ENCODE assay signal across 19 cellular contexts in genomic region chr3:126485956-126486884, GRCh38. TPM values are rescaled to one million over a fixed set of nuclear protein-coding genes. Genes with fewer than 3 reads are reported as not detected.
A peak's percentile ranks its signal among the peaks of the same experiment; 100 is the strongest.
DNase-seq lines count a peak whose midpoint lies in the region; ATAC-seq and TF ChIP-seq lines count a peak whose summit lies in the region.
"Had no signal": no experiment of that assay in that cellular context is flagged by ENCODE, and none has a peak within 500 bp of the region (broad histone marks: within the 10 kb centered on the region; RNA-seq: fewer than 3 reads in every experiment).

No MANE protein-coding gene starts in this region.

- DNase-seq in activated naive CD4-positive, alpha-beta T cell treated with anti-CD3 and anti-CD28 coated beads, Interleukin-2, amount 10 ng/mL, durations not matched to agents 7 days and 5 days, result no peak
- no peak for DNase-seq in activated naive CD4-positive, alpha-beta T cell (lab: John Stamatoyannopoulos, UW)
- DNase-seq in NCI-H524 (lab: John Stamatoyannopoulos, UW) (peak; percentile 93 to 95), chondrocyte (ENCODE audit: low spot score) (peak; percentile 60), AG08395 (ENCODE audit: low spot score) (no peak), LoVo (ENCODE audit: low spot score) (no peak)
- no peak for DNase-seq in CD8-positive, alpha-beta T cell
- DNase-seq: activated gamma-delta T cell, NCI-H1930, NCI-H748 treated with DMSO at 0.1 percent for 48 hours had no signal

- H3K4me1 ChIP-seq in skeletal muscle tissue (ENCODE audit: control insufficient read depth in 3 of 3, insufficient read depth in 3 of 3, low read length in 3 of 3), result peaks cover 33 to 65% (median 54%) of the 10 kb centered on the region in 3 donors
- peaks cover 7% of the 10 kb centered on the region for H3K4me1 ChIP-seq in CD8-positive, alpha-beta T cell (ENCODE audit: insufficient read depth, low read length)

- CTCF ChIA-PET in activated naive CD4-positive, alpha-beta T cell treated with anti-CD3 and anti-CD28 coated beads, Interleukin-2, amount 10 ng/mL, durations not matched to agents 7 days and 5 days (lab: Charles Lee), result interaction anchor here (1.0 to 1.1 kb wide), 2 partner anchors 10 to 11 kb away, joined by 4 to 6 read pairs; no protein-coding TSS in a partner anchor
- CTCF ChIA-PET in CD8-positive, alpha-beta T cell (lab: Charles Lee), result no interaction called here

- no peak for TF ChIP-seq CTCF in chondrocyte (IDR thresholded peaks at IDR 0.05)
- TF ChIP-seq CTCF in CD8-positive, alpha-beta T cell (IDR thresholded peaks at IDR 0.05), result no peak

- H3K27ac Mint-ChIP-seq in activated naive CD4-positive, alpha-beta T cell treated with anti-CD3 and anti-CD28 coated beads, Interleukin-2, amount 10 ng/mL, durations not matched to agents 7 days and 5 days, result peak overlapping the region; percentile 1
- no peak overlapping the region for H3K27ac Mint-ChIP-seq in chondrocyte (ENCODE audit: unreplicated experiment)
- H3K27ac Mint-ChIP-seq in CD8-positive, alpha-beta T cell, result no peak overlapping the region
- H3K27ac Mint-ChIP-seq: memory B cell, nephron had no signal

- H3K9ac ChIP-seq in skeletal muscle tissue (ENCODE audit: low read depth in 1 of 3, low read length in 3 of 3), result peak overlapping the region in 1 of 3 donors; percentile 40

- H3K4me3 Mint-ChIP-seq in activated naive CD4-positive, alpha-beta T cell treated with anti-CD3 and anti-CD28 coated beads, Interleukin-2, amount 10 ng/mL, durations not matched to agents 7 days and 5 days, result no peak overlapping the region
- no peak overlapping the region for H3K4me3 Mint-ChIP-seq in chondrocyte (ENCODE audit: unreplicated experiment)
- no peak overlapping the region for H3K4me3 Mint-ChIP-seq in CD8-positive, alpha-beta T cell
- H3K4me3 Mint-ChIP-seq: CD8-positive, alpha-beta memory T cell; memory B cell; nephron had no signal

- H3K9me3 Mint-ChIP-seq in activated naive CD4-positive, alpha-beta T cell treated with anti-CD3 and anti-CD28 coated beads, Interleukin-2, amount 10 ng/mL, durations not matched to agents 7 days and 5 days, result no peaks in the 10 kb centered on the region
- no peaks in the 10 kb centered on the region for H3K9me3 Mint-ChIP-seq in chondrocyte (ENCODE audit: low read depth)
- H3K9me3 Mint-ChIP-seq in CD8-positive, alpha-beta T cell, result no peaks in the 10 kb centered on the region
- H3K9me3 Mint-ChIP-seq: CD8-positive, alpha-beta memory T cell; memory B cell; nephron had no signal

- peaks cover 5% of the 10 kb centered on the region for H3K27me3 Mint-ChIP-seq in activated naive CD4-positive, alpha-beta T cell treated with anti-CD3 and anti-CD28 coated beads, Interleukin-2, amount 10 ng/mL, durations not matched to agents 7 days and 5 days
- H3K27me3 Mint-ChIP-seq in chondrocyte (ENCODE audit: low read depth), result peaks cover 5% of the 10 kb centered on the region
- no peaks in the 10 kb centered on the region for H3K27me3 Mint-ChIP-seq in CD8-positive, alpha-beta T cell (ENCODE audit: low read depth)

- no peaks in the 10 kb centered on the region for H3K9me3 ChIP-seq in skeletal muscle tissue (ENCODE audit: control insufficient read depth in 3 of 3, low read length in 3 of 3)
- H3K9me3 ChIP-seq in CD8-positive, alpha-beta T cell (ENCODE audit: low read length), result no peaks in the 10 kb centered on the region
- H3K9me3 ChIP-seq: esophagus muscularis mucosa, heart left ventricle had no signal

- peaks cover 15% of the 10 kb centered on the region for H3K4me1 Mint-ChIP-seq in activated naive CD4-positive, alpha-beta T cell treated with anti-CD3 and anti-CD28 coated beads, Interleukin-2, amount 10 ng/mL, durations not matched to agents 7 days and 5 days
- H3K4me1 Mint-ChIP-seq in chondrocyte (ENCODE audit: low read depth), result peaks cover 16% of the 10 kb centered on the region
- peaks cover 11% of the 10 kb centered on the region for H3K4me1 Mint-ChIP-seq in CD8-positive, alpha-beta T cell (ENCODE audit: low read depth)

- POLR2A ChIA-PET in CD8-positive, alpha-beta T cell (lab: Charles Lee), result no interaction called here

- no peaks in the 10 kb centered on the region for H3K36me3 Mint-ChIP-seq in activated naive CD4-positive, alpha-beta T cell treated with anti-CD3 and anti-CD28 coated beads, Interleukin-2, amount 10 ng/mL, durations not matched to agents 7 days and 5 days
- no peaks in the 10 kb centered on the region for H3K36me3 Mint-ChIP-seq in chondrocyte (ENCODE audit: low read depth)
- H3K36me3 Mint-ChIP-seq in CD8-positive, alpha-beta T cell, result no peaks in the 10 kb centered on the region
- H3K36me3 Mint-ChIP-seq: CD8-positive, alpha-beta memory T cell; memory B cell had no signal

- H3K36me3 ChIP-seq in skeletal muscle tissue (ENCODE audit: control insufficient read depth in 3 of 3, insufficient read depth in 3 of 3, low read length in 3 of 3), result no peaks in the 10 kb centered on the region
- H3K36me3 ChIP-seq in CD8-positive, alpha-beta T cell (ENCODE audit: insufficient read depth, low read length), result no peaks in the 10 kb centered on the region
- H3K36me3 ChIP-seq: esophagus muscularis mucosa, heart left ventricle had no signal

- H3K4me3 ChIP-seq in skeletal muscle tissue (ENCODE audit: low read length in 3 of 3), result peak overlapping the region in 1 of 3 donors; percentile 6
- no peak overlapping the region for H3K4me3 ChIP-seq in CD8-positive, alpha-beta T cell (ENCODE audit: low read depth, low read length)
- H3K4me3 ChIP-seq: dorsolateral prefrontal cortex, esophagus muscularis mucosa, heart left ventricle had no signal

- intact Hi-C loops in CD8-positive, alpha-beta T cell (cut with DNase I, micrococcal nuclease), result no loop called here

- no peak for ATAC-seq in CD8-positive, alpha-beta T cell

- H3K27me3 ChIP-seq in skeletal muscle tissue (ENCODE audit: control insufficient read depth in 3 of 3, insufficient read depth in 3 of 3, low read length in 3 of 3), result no peaks in the 10 kb centered on the region
- no peaks in the 10 kb centered on the region for H3K27me3 ChIP-seq in CD8-positive, alpha-beta T cell (ENCODE audit: insufficient read depth, low read length)
- H3K27me3 ChIP-seq: dorsolateral prefrontal cortex, heart left ventricle had no signal

- peak overlapping the region; percentile 26 for H3K27ac ChIP-seq in skeletal muscle tissue (ENCODE audit: low read depth, low read length)
- no peak overlapping the region for H3K27ac ChIP-seq in CD8-positive, alpha-beta T cell (ENCODE audit: low read depth, low read length)
- H3K27ac ChIP-seq: dorsolateral prefrontal cortex, esophagus muscularis mucosa had no signal

RNA-seq across cellular contexts. Expression of gene ZXDC, which starts 10.5 kb away (rescaled TPM):
- 26.3 to 29.7 TPM (median 26.6 TPM) in 3 replicates for total RNA-seq in chondrocyte
- total RNA-seq in skeletal muscle tissue, result 18.8 TPM
- 10 to 100 TPM; 60.7 to 62.8 TPM for total RNA-seq in CD8-positive, alpha-beta T cell

RNA-seq across cellular contexts. Expression of gene UROC1, which starts 31.4 kb away (rescaled TPM):
- total RNA-seq in chondrocyte, result 0.15 TPM in 1 of 3 replicates, not detected in the others
- not detected for total RNA-seq in skeletal muscle tissue
- not detected for total RNA-seq in CD8-positive, alpha-beta T cell
- total RNA-seq: CD8-positive, alpha-beta memory T cell; Daoy; esophagus muscularis mucosa; heart left ventricle; subcutaneous adipose tissue had no signal

RNA-seq across cellular contexts. Expression of gene CHST13, which starts 37.7 kb away (rescaled TPM):
- total RNA-seq in chondrocyte, result not detected in 3 replicates
- total RNA-seq in skeletal muscle tissue, result not detected
- total RNA-seq in CD8-positive, alpha-beta T cell, result not detected
- total RNA-seq: Daoy had no signal

Comparison
In these comparisons a context has a peak if more than half of its experiments do, and no peak if none do; other contexts are left out.
1. DNase-seq: peak in NCI-H524 (2 of 2) and chondrocyte (single experiment); none in activated naive CD4-positive, alpha-beta T cell treated with anti-CD3 and anti-CD28 coated beads, Interleukin-2, amount 10 ng/mL, durations not matched to agents 7 days and 5 days (single experiment), activated naive CD4-positive, alpha-beta T cell (0 of 4), AG08395 (single experiment), LoVo (single experiment) and CD8-positive, alpha-beta T cell (0 of 7).